ENCODE assay signal across 20 cellular contexts in the genomic region with DNA sequence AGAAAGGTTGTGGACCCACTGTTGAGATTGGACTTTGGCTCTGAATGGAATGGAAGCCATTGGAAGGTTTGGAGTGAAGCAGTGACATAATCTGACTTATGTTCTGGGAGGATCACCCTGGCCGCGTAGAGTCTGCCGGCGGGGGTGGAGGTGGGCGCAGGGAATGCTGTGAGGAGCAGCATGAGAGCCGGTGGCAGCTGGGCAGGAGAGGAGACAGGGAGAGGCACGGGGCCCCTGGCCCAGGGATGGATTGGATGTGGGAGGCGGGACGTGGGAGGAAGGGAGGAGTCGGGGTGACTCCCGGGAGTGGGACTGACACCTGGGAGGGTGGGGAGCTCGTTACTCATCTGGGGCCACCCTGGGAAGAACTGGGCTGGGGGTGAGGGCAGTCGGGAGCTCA. TPM values are rescaled to one million over a fixed set of nuclear protein-coding genes. Genes with fewer than 3 reads are reported as not detected.
DNase-seq lines count a peak whose midpoint lies in the region; ATAC-seq and TF ChIP-seq lines count a peak whose summit lies in the region.
"Had no signal": no experiment of that assay in that cellular context is flagged by ENCODE, and none has a peak within 500 bp of the region (broad histone marks: within the 10 kb centered on the region; RNA-seq: fewer than 3 reads in every experiment).

No MANE protein-coding gene starts in this region.

- peak overlapping the region; percentile 1 for H3K27ac ChIP-seq in CD4-positive, alpha-beta T cell (ENCODE audit: low read depth, low read length)
- H3K27ac ChIP-seq: cardiac muscle cell, epithelial cell of prostate had no signal

- peak overlapping the region; percentile 54 for H3K27ac Mint-ChIP-seq in activated CD4-positive, alpha-beta memory T cell treated with anti-CD3 and anti-CD28 coated beads, Interleukin-2, amount 10 ng/mL, durations not matched to agents 7 days and 5 days
- no peak overlapping the region for H3K27ac Mint-ChIP-seq in activated CD4-positive, alpha-beta memory T cell treated with anti-CD3 and anti-CD28 coated beads for 36 hours
- H3K27ac Mint-ChIP-seq in CD4-positive, alpha-beta T cell: peak overlapping the region; percentile 51
- peak overlapping the region; percentile 58 for H3K27ac Mint-ChIP-seq in activated CD8-positive, alpha-beta T cell treated with anti-CD3 and anti-CD28 coated beads, Interleukin-2, amount 10 ng/mL, durations not matched to agents 7 days and 5 days
- H3K27ac Mint-ChIP-seq in natural killer cell (peak overlapping the region; percentile 76 to 86), nephron progenitor cell (no peak overlapping the region)

- DNase-seq in activated CD4-positive, alpha-beta memory T cell treated with anti-CD3 and anti-CD28 coated beads, Interleukin-2, amount 10 ng/mL, durations not matched to agents 7 days and 5 days: no peak
- no peak for DNase-seq in activated CD4-positive, alpha-beta memory T cell treated with anti-CD3 and anti-CD28 coated beads for 36 hours
- DNase-seq in CD4-positive, alpha-beta T cell: no peak
- no peak for DNase-seq in activated CD8-positive, alpha-beta T cell treated with anti-CD3 and anti-CD28 coated beads, Interleukin-2, amount 10 ng/mL, durations not matched to agents 7 days and 5 days
- DNase-seq in natural killer cell (no peak), GM20000 (ENCODE audit: low spot score) (no peak), nephron progenitor cell (no peak)
- DNase-seq: ACHN; activated CD4-positive, alpha-beta T cell treated with anti-CD3 and anti-CD28 coated beads, Interleukin-2, amount 50 U/mL, for 1 hour; activated T-cell treated with anti-CD3 and anti-CD28 coated beads, Interleukin-2, amount 50 U/mL, for 48 hours; amniotic stem cell; foreskin fibroblast; HCEC 1CT; mesendoderm; NCI-H1694; stimulated activated CD4-positive, alpha-beta T cell treated with anti-CD3 and anti-CD28 coated beads, Interleukin-4, amount 100 ng/mL, for 4 hours had no signal

- POLR2A ChIA-PET in activated CD4-positive, alpha-beta memory T cell treated with anti-CD3 and anti-CD28 coated beads, Interleukin-2, amount 10 ng/mL, durations not matched to agents 7 days and 5 days (lab: Charles Lee): interaction anchor here (0.9 kb wide), 1 partner anchor 10 kb away, joined by 3 read pairs; no protein-coding TSS in a partner anchor
- POLR2A ChIA-PET in activated CD4-positive, alpha-beta memory T cell treated with anti-CD3 and anti-CD28 coated beads for 36 hours (lab: Charles Lee): interaction anchor here (0.6 to 1.2 kb wide), 2 partner anchors 9 to 63 kb away, joined by 4 to 5 read pairs; no protein-coding TSS in a partner anchor
- POLR2A ChIA-PET in CD4-positive, alpha-beta T cell (lab: Charles Lee): no interaction called here
- POLR2A ChIA-PET in activated CD8-positive, alpha-beta T cell treated with anti-CD3 and anti-CD28 coated beads, Interleukin-2, amount 10 ng/mL, durations not matched to agents 7 days and 5 days (lab: Charles Lee): interaction anchor here (1.5 kb wide), 1 partner anchor 41 kb away, joined by 3 read pairs; no protein-coding TSS in a partner anchor

- H3K4me1 Mint-ChIP-seq in activated CD4-positive, alpha-beta memory T cell treated with anti-CD3 and anti-CD28 coated beads, Interleukin-2, amount 10 ng/mL, durations not matched to agents 7 days and 5 days: peaks cover 78% of the 10 kb centered on the region
- peaks cover 72% of the 10 kb centered on the region for H3K4me1 Mint-ChIP-seq in activated CD4-positive, alpha-beta memory T cell treated with anti-CD3 and anti-CD28 coated beads for 36 hours (ENCODE audit: low read depth)
- peaks cover 68% of the 10 kb centered on the region for H3K4me1 Mint-ChIP-seq in CD4-positive, alpha-beta T cell (ENCODE audit: low read depth)
- H3K4me1 Mint-ChIP-seq in activated CD8-positive, alpha-beta T cell treated with anti-CD3 and anti-CD28 coated beads, Interleukin-2, amount 10 ng/mL, durations not matched to agents 7 days and 5 days (ENCODE audit: low read depth): peaks cover 84% of the 10 kb centered on the region
- peaks cover 56 to 76% of the 10 kb centered on the region in 2 donors for H3K4me1 Mint-ChIP-seq in natural killer cell
- H3K4me1 Mint-ChIP-seq in nephron progenitor cell: peaks cover 40% of the 10 kb centered on the region

- no peaks in the 10 kb centered on the region for H3K27me3 Mint-ChIP-seq in activated CD4-positive, alpha-beta memory T cell treated with anti-CD3 and anti-CD28 coated beads, Interleukin-2, amount 10 ng/mL, durations not matched to agents 7 days and 5 days
- no peaks in the 10 kb centered on the region for H3K27me3 Mint-ChIP-seq in activated CD4-positive, alpha-beta memory T cell treated with anti-CD3 and anti-CD28 coated beads for 36 hours
- no peaks in the 10 kb centered on the region for H3K27me3 Mint-ChIP-seq in CD4-positive, alpha-beta T cell
- no peaks in the 10 kb centered on the region for H3K27me3 Mint-ChIP-seq in activated CD8-positive, alpha-beta T cell treated with anti-CD3 and anti-CD28 coated beads, Interleukin-2, amount 10 ng/mL, durations not matched to agents 7 days and 5 days (ENCODE audit: low read depth)
- H3K27me3 Mint-ChIP-seq in natural killer cell (ENCODE audit: low read depth in 2 of 2) (no peaks in the 10 kb centered on the region), nephron progenitor cell (ENCODE audit: low read depth, poor library complexity) (peaks cover 59% of the 10 kb centered on the region)

- no peak overlapping the region for H3K4me3 Mint-ChIP-seq in activated CD4-positive, alpha-beta memory T cell treated with anti-CD3 and anti-CD28 coated beads, Interleukin-2, amount 10 ng/mL, durations not matched to agents 7 days and 5 days
- H3K4me3 Mint-ChIP-seq in activated CD4-positive, alpha-beta memory T cell treated with anti-CD3 and anti-CD28 coated beads for 36 hours: no peak overlapping the region
- H3K4me3 Mint-ChIP-seq in CD4-positive, alpha-beta T cell: peak overlapping the region; percentile 30
- H3K4me3 Mint-ChIP-seq in activated CD8-positive, alpha-beta T cell treated with anti-CD3 and anti-CD28 coated beads, Interleukin-2, amount 10 ng/mL, durations not matched to agents 7 days and 5 days: no peak overlapping the region
- H3K4me3 Mint-ChIP-seq in natural killer cell (no peak overlapping the region), nephron progenitor cell (no peak overlapping the region)
- H3K4me3 Mint-ChIP-seq: neural crest cell had no signal

- H3K36me3 Mint-ChIP-seq in activated CD4-positive, alpha-beta memory T cell treated with anti-CD3 and anti-CD28 coated beads, Interleukin-2, amount 10 ng/mL, durations not matched to agents 7 days and 5 days (ENCODE audit: low read depth): peaks cover 63% of the 10 kb centered on the region
- H3K36me3 Mint-ChIP-seq in activated CD4-positive, alpha-beta memory T cell treated with anti-CD3 and anti-CD28 coated beads for 36 hours: peaks cover 28% of the 10 kb centered on the region
- peaks cover 64% of the 10 kb centered on the region for H3K36me3 Mint-ChIP-seq in CD4-positive, alpha-beta T cell (ENCODE audit: low read depth)
- H3K36me3 Mint-ChIP-seq in activated CD8-positive, alpha-beta T cell treated with anti-CD3 and anti-CD28 coated beads, Interleukin-2, amount 10 ng/mL, durations not matched to agents 7 days and 5 days (ENCODE audit: low read depth): peaks cover 64% of the 10 kb centered on the region
- H3K36me3 Mint-ChIP-seq in natural killer cell (no peaks in the 10 kb centered on the region), nephron progenitor cell (ENCODE audit: low read depth) (no peaks in the 10 kb centered on the region)

- no peak for ATAC-seq in CD4-positive, alpha-beta T cell (ENCODE audit: poor library complexity)
- no peak for ATAC-seq in activated CD8-positive, alpha-beta T cell treated with anti-CD3 and anti-CD28 coated beads, Interleukin-2, amount 10 ng/mL, durations not matched to agents 7 days and 5 days
- ATAC-seq in natural killer cell (no peak), HG03342 (IDR thresholded peaks at IDR 0.05; ENCODE audit: unreplicated experiment) (no peak)

- intact Hi-C loops in activated CD4-positive, alpha-beta memory T cell treated with anti-CD3 and anti-CD28 coated beads for 36 hours (cut with micrococcal nuclease): no loop called here
- intact Hi-C loops in CD4-positive, alpha-beta T cell (cut with DNase I, micrococcal nuclease): no loop called here
- intact Hi-C loops in natural killer cell (cut with micrococcal nuclease): no loop called here

- TF ChIP-seq CTCF in CD4-positive, alpha-beta T cell (IDR thresholded peaks at IDR 0.05): no peak
- TF ChIP-seq CTCF in natural killer cell (IDR thresholded peaks at IDR 0.05) (no peak), GM20000 (IDR thresholded peaks at IDR 0.05; ENCODE audit: extremely low read depth, missing control alignments) (no peak), nephron progenitor cell (IDR thresholded peaks at IDR 0.05) (no peak)

- no peaks in the 10 kb centered on the region for H3K9me3 ChIP-seq in CD4-positive, alpha-beta T cell (ENCODE audit: control insufficient read depth, low read length)

- H3K27me3 ChIP-seq in CD4-positive, alpha-beta T cell (ENCODE audit: control insufficient read depth, insufficient read depth, low read length): no peaks in the 10 kb centered on the region

- no peaks in the 10 kb centered on the region for H3K9me3 Mint-ChIP-seq in activated CD4-positive, alpha-beta memory T cell treated with anti-CD3 and anti-CD28 coated beads, Interleukin-2, amount 10 ng/mL, durations not matched to agents 7 days and 5 days
- no peaks in the 10 kb centered on the region for H3K9me3 Mint-ChIP-seq in activated CD4-positive, alpha-beta memory T cell treated with anti-CD3 and anti-CD28 coated beads for 36 hours
- no peaks in the 10 kb centered on the region for H3K9me3 Mint-ChIP-seq in CD4-positive, alpha-beta T cell
- no peaks in the 10 kb centered on the region for H3K9me3 Mint-ChIP-seq in activated CD8-positive, alpha-beta T cell treated with anti-CD3 and anti-CD28 coated beads, Interleukin-2, amount 10 ng/mL, durations not matched to agents 7 days and 5 days (ENCODE audit: insufficient read depth)
- H3K9me3 Mint-ChIP-seq in natural killer cell (no peaks in the 10 kb centered on the region), nephron progenitor cell (no peaks in the 10 kb centered on the region)
- H3K9me3 Mint-ChIP-seq: neural crest cell had no signal

- CTCF ChIA-PET in activated CD4-positive, alpha-beta memory T cell treated with anti-CD3 and anti-CD28 coated beads, Interleukin-2, amount 10 ng/mL, durations not matched to agents 7 days and 5 days (lab: Charles Lee): interaction anchor here (1.5 kb wide), 1 partner anchor 36 kb away, joined by 3 read pairs; no protein-coding TSS in a partner anchor
- CTCF ChIA-PET in activated CD4-positive, alpha-beta memory T cell treated with anti-CD3 and anti-CD28 coated beads for 36 hours (lab: Charles Lee): interaction anchor here (1.2 to 2.6 kb wide), 3 partner anchors 10 to 359 kb away, joined by 3 to 10 read pairs (median 9); no protein-coding TSS in a partner anchor
- CTCF ChIA-PET in CD4-positive, alpha-beta T cell (lab: Charles Lee): no interaction called here
- CTCF ChIA-PET in activated CD8-positive, alpha-beta T cell treated with anti-CD3 and anti-CD28 coated beads, Interleukin-2, amount 10 ng/mL, durations not matched to agents 7 days and 5 days (lab: Charles Lee): interaction anchor here (0.7 to 2.1 kb wide), 2 partner anchors 42 to 164 kb away, joined by 3 to 13 read pairs; partner anchors contain the start of genes NPHP4 and RPL22

RNA-seq across cellular contexts. Expression of gene KCNAB2, which starts 10.4 kb away (rescaled TPM):
- 100 to 1,000 TPM; 284 to 286 TPM for total RNA-seq in activated CD4-positive, alpha-beta memory T cell treated with anti-CD3 and anti-CD28 coated beads, Interleukin-2, amount 10 ng/mL, durations not matched to agents 7 days and 5 days
- total RNA-seq in activated CD4-positive, alpha-beta memory T cell treated with anti-CD3 and anti-CD28 coated beads for 36 hours: 100 to 1,000 TPM; 196 to 202 TPM
- 100 to 1,000 TPM; 147 to 155 TPM for total RNA-seq in CD4-positive, alpha-beta T cell
- 100 to 1,000 TPM; 343 to 360 TPM for total RNA-seq in activated CD8-positive, alpha-beta T cell treated with anti-CD3 and anti-CD28 coated beads, Interleukin-2, amount 10 ng/mL, durations not matched to agents 7 days and 5 days
- 100 to 1,000 TPM; 387 to 749 (median 430) TPM for total RNA-seq in natural killer cell

RNA-seq across cellular contexts. Expression of gene NPHP4, which starts 43.0 kb away (rescaled TPM):
- 10 to 100 TPM; 18.1 to 19.1 TPM for total RNA-seq in activated CD4-positive, alpha-beta memory T cell treated with anti-CD3 and anti-CD28 coated beads, Interleukin-2, amount 10 ng/mL, durations not matched to agents 7 days and 5 days
- 10 to 100 TPM; 14.0 to 14.6 TPM for total RNA-seq in activated CD4-positive, alpha-beta memory T cell treated with anti-CD3 and anti-CD28 coated beads for 36 hours
- total RNA-seq in CD4-positive, alpha-beta T cell: 1 to 10 TPM; 6.2 to 7.7 TPM
- 10 to 100 TPM; 15.6 to 17.2 TPM for total RNA-seq in activated CD8-positive, alpha-beta T cell treated with anti-CD3 and anti-CD28 coated beads, Interleukin-2, amount 10 ng/mL, durations not matched to agents 7 days and 5 days
- total RNA-seq in natural killer cell: 10 to 100 TPM in 2 of 3 donors, 1 to 10 TPM in 1; 6.3 to 14.7 (median 10.1) TPM

Comparison
In these comparisons a context has a peak if more than half of its experiments do, and no peak if none do; other contexts are left out.
1. H3K27ac Mint-ChIP-seq: peak in activated CD4-positive, alpha-beta memory T cell treated with anti-CD3 and anti-CD28 coated beads, Interleukin-2, amount 10 ng/mL, durations not matched to agents 7 days and 5 days (single experiment), CD4-positive, alpha-beta T cell (single experiment), activated CD8-positive, alpha-beta T cell treated with anti-CD3 and anti-CD28 coated beads, Interleukin-2, amount 10 ng/mL, durations not matched to agents 7 days and 5 days (single experiment) and natural killer cell (2 of 2); none in activated CD4-positive, alpha-beta memory T cell treated with anti-CD3 and anti-CD28 coated beads for 36 hours (single experiment) and nephron progenitor cell (single experiment).